In genomic region chr17:7490144-7490543, GRCh38 we compare ENCODE assay signal across 18 cellular contexts. TPM values are rescaled to one million over a fixed set of nuclear protein-coding genes. Genes with fewer than 3 reads are reported as not detected.
"Had no signal": no experiment of that assay in that cellular context is flagged by ENCODE, and none has a peak within 500 bp of the region (broad histone marks: within the 10 kb centered on the region; RNA-seq: fewer than 3 reads in every experiment).

No MANE protein-coding gene starts in this region.

- H3K9me3 Mint-ChIP-seq: effector memory CD8-positive, alpha-beta T cell; natural killer cell treated with Interleukin-12 subunit alpha and Interleukin-12 subunit beta and Interleukin-15 and Interleukin-18, amount 100 ng/mL, for 72 hours had no signal

- ATAC-seq: effector memory CD8-positive, alpha-beta T cell; foreskin keratinocyte; natural killer cell treated with Interleukin-12 subunit alpha and Interleukin-12 subunit beta and Interleukin-15 and Interleukin-18, amount 100 ng/mL, for 72 hours had no signal

- H3K9me3 ChIP-seq: SK-N-SH, transverse colon had no signal

- H3K4me3 ChIP-seq: transverse colon had no signal

- H3K27me3 ChIP-seq: foreskin keratinocyte, transverse colon had no signal

- H3K36me3 ChIP-seq: transverse colon had no signal

- H3K27ac ChIP-seq: foreskin keratinocyte had no signal

- H3K27me3 Mint-ChIP-seq: effector memory CD8-positive, alpha-beta T cell; natural killer cell treated with Interleukin-12 subunit alpha and Interleukin-12 subunit beta and Interleukin-15 and Interleukin-18, amount 100 ng/mL, for 72 hours had no signal

- DNase-seq: activated CD4-positive, alpha-beta T cell treated with anti-CD3 and anti-CD28 coated beads, Interleukin-2, amount 50 U/mL, for 1 hour; activated gamma-delta T cell; activated T-cell treated with anti-CD3 and anti-CD28 coated beads, Interleukin-2, amount 50 U/mL, for 48 hours; aorta; dermis blood vessel endothelial cell; effector memory CD8-positive, alpha-beta T cell; foreskin keratinocyte; kidney glomerular epithelial cell; mesendoderm; SK-N-SH; stimulated activated CD4-positive, alpha-beta T cell treated with anti-CD3 and anti-CD28 coated beads, Interleukin-2, amount 100 ng/mL, for 48 hours; stimulated activated naive CD4-positive, alpha-beta T cell; transverse colon had no signal

RNA-seq across cellular contexts. Expression of gene SLC35G6, which starts 8.9 kb away (rescaled TPM):
- total RNA-seq: aorta; bronchial epithelial cell; chondrocyte; dermis blood vessel endothelial cell; foreskin keratinocyte; liver; natural killer cell treated with Interleukin-12 subunit alpha and Interleukin-12 subunit beta and Interleukin-15 and Interleukin-18, amount 100 ng/mL, for 72 hours; T-helper 2 cell treated with Interferon-gamma antibody and Interleukin-4, amounts not matched to agents 100 ng/mL and 5 ng/mL, for 36 hours; transverse colon had no signal
- polyA plus RNA-seq: aorta, foreskin keratinocyte, liver, SK-N-SH had no signal
